24 cellular contexts compared by ENCODE assay signal in genomic region chr15:25728816-25729215, GRCh38.
"Had no signal": no experiment of that assay in that cellular context is flagged by ENCODE, and none has a peak within 500 bp of the region (broad histone marks: within the 10 kb centered on the region; RNA-seq: fewer than 3 reads in every experiment).

No MANE protein-coding gene starts in this region.

- ATAC-seq: activated CD4-positive, CD25-positive, alpha-beta regulatory T cell treated with anti-CD3 and anti-CD28 coated beads, Interleukin-2, amount 50 U/mL, for 24 hours; activated CD8-positive, alpha-beta T cell treated with anti-CD3 and anti-CD28 coated beads, Interleukin-2, amount 10 ng/mL, durations not matched to agents 7 days and 5 days; body of pancreas; effector memory CD8-positive, alpha-beta T cell; esophagus mucosa; left ventricle myocardium superior; SK-N-SH treated with all-trans-retinoic acid at 6 μM for 48 hours had no signal

- H3K27me3 ChIP-seq: body of pancreas, hepatocyte, upper lobe of left lung had no signal

- H3K4me3 ChIP-seq: body of pancreas, cardiac muscle cell, hepatocyte, upper lobe of left lung had no signal

- H3K27me3 Mint-ChIP-seq: activated CD4-positive, alpha-beta T cell treated with anti-CD3 and anti-CD28 coated beads, Interleukin-2, amount 10 ng/mL, durations not matched to agents 24 days and 14 days; effector memory CD8-positive, alpha-beta T cell; memory B cell; progenitor cell of endocrine pancreas had no signal

- H3K9me3 Mint-ChIP-seq: activated CD4-positive, alpha-beta T cell treated with anti-CD3 and anti-CD28 coated beads, Interleukin-2, amount 10 ng/mL, durations not matched to agents 24 days and 14 days; effector memory CD8-positive, alpha-beta T cell; immature natural killer cell; memory B cell; neural crest cell had no signal

- DNase-seq: activated CD4-positive, alpha-beta T cell treated with anti-CD3 and anti-CD28 coated beads, Interleukin-2, amount 10 ng/mL, durations not matched to agents 24 days and 14 days; activated CD8-positive, alpha-beta T cell treated with anti-CD3 and anti-CD28 coated beads, Interleukin-2, amount 10 ng/mL, durations not matched to agents 7 days and 5 days; activated effector memory CD4-positive, alpha-beta T cell treated with anti-CD3 and anti-CD28 coated beads, Interleukin-2, amount 50 U/mL, for 16 hours; activated naive CD4-positive, alpha-beta T cell treated with anti-CD3 and anti-CD28 coated beads, Interleukin-2, amount 50 U/mL, for 16 hours; anterior cingulate cortex; body of pancreas; effector memory CD8-positive, alpha-beta T cell; glutamatergic neuron; immature natural killer cell; kidney glomerular epithelial cell; left ventricle myocardium superior; retina; stimulated activated CD4-positive, alpha-beta T cell treated with anti-CD3 and anti-CD28 coated beads, Interleukin-12 subunit alpha, Interleukin-12 subunit beta, amount 100 ng/mL, for 4 hours; stimulated activated CD4-positive, alpha-beta T cell treated with anti-CD3 and anti-CD28 coated beads, Interleukin-4, amount 100 ng/mL, for 4 hours had no signal

- H3K4me1 Mint-ChIP-seq: memory B cell had no signal

- H3K4me3 Mint-ChIP-seq: activated CD4-positive, alpha-beta T cell treated with anti-CD3 and anti-CD28 coated beads, Interleukin-2, amount 10 ng/mL, durations not matched to agents 24 days and 14 days; activated CD8-positive, alpha-beta T cell treated with anti-CD3 and anti-CD28 coated beads, Interleukin-2, amount 10 ng/mL, durations not matched to agents 7 days and 5 days; effector memory CD8-positive, alpha-beta T cell; memory B cell; neural crest cell had no signal

- H3K9me3 ChIP-seq: body of pancreas, upper lobe of left lung had no signal

- H3K36me3 ChIP-seq: cardiac muscle cell, upper lobe of left lung had no signal

- H3K4me1 ChIP-seq: body of pancreas, upper lobe of left lung had no signal

- H3K36me3 Mint-ChIP-seq: memory B cell had no signal

- H3K27ac Mint-ChIP-seq: activated CD4-positive, alpha-beta T cell treated with anti-CD3 and anti-CD28 coated beads, Interleukin-2, amount 10 ng/mL, durations not matched to agents 24 days and 14 days; activated CD8-positive, alpha-beta T cell treated with anti-CD3 and anti-CD28 coated beads, Interleukin-2, amount 10 ng/mL, durations not matched to agents 7 days and 5 days; memory B cell; progenitor cell of endocrine pancreas had no signal

- H3K27ac ChIP-seq: body of pancreas, cardiac muscle cell, hepatocyte, upper lobe of left lung, VCaP had no signal
